1 cellular context compared by ENCODE assay signal in the genomic region with DNA sequence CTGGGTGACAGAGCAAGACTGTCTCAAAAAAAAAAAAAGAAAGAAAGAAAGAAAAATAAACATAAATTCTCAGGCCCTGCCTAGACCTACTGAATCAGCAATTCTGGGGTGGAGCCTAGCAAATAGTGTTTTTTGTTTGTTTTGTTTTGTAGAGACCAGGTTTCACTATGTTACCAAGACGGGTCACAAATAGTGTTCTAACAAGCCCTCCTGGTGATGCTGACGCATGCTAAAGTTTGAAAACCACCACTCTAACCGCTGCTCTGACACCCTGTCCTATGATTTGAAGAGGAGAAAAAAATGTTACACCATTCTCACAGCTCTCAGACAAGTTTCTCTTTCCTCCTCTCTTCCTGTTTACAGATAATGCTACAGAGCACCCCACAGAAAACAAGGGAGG.
TF ChIP-seq lines count a peak whose summit lies in the region.

No MANE protein-coding gene starts in this region.

TF ChIP-seq in IMR-90, 13 proteins besides CTCF, POLR2A, EP300 and RAD21:
- TF ChIP-seq SMC3 (IDR thresholded peaks at IDR 0.05; ENCODE audit: low read depth, low read length) = no peak
- TF ChIP-seq MAFK (IDR thresholded peaks at IDR 0.05; ENCODE audit: low read depth, low read length) = peak; percentile 47
- no peak for TF ChIP-seq FOS (IDR thresholded peaks at IDR 0.05; ENCODE audit: low read depth, low read length)
- TF ChIP-seq MXI1 (IDR thresholded peaks at IDR 0.05; ENCODE audit: borderline replicate concordance, low read depth, low read length) = no peak
